In the genomic region with DNA sequence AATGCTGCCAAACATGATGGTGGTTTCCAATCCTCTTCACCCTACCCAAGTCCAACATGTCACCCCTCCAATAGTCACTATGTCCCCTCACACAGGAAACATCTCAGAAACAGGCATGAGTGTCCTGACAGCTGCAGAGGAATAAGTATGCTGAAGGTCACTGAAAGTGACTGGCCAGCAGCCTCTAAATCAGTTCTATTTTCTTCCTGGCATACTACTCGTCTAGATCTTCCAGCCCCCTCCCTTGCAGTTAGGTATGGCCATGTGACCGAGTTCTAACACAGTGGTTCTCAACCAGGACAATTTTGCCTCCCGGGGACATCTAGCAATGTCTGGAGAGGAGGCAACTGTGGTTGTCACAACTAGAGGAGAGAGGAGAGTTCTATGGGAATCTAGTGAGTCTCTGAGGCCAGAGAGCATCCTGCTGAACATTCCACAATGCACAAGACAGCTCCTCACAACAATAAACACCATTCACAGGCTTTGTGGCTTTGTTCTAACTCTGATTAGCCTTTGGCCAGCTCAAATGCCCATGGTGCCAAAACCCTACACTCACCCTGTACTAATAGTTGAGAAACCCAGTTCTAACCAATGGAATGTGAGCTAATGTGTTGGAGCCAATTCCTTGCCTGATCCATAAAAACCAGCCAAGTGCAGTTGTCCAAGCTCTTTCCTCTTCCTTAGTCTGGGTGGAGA, we compare ENCODE assay signal across 14 cellular contexts. TPM values are rescaled to one million over a fixed set of nuclear protein-coding genes. Genes with fewer than 3 reads are reported as not detected.
DNase-seq lines count a peak whose midpoint lies in the region; ATAC-seq, FAIRE-seq and TF ChIP-seq lines count a peak whose summit lies in the region.
"Had no signal": no experiment of that assay in that cellular context is flagged by ENCODE, and none has a peak within 500 bp of the region (broad histone marks: within the 10 kb centered on the region; RNA-seq: fewer than 3 reads in every experiment).

No MANE protein-coding gene starts in this region.

- WGBS in heart left ventricle, 4 donors, result 34 to 39% (median 37%) methylated on average over 3 of the region's 3 CpGs

- H3K79me2 ChIP-seq in astrocyte (ENCODE audit: insufficient read depth, low read length), result no peaks in the 10 kb centered on the region

- H3K27me3 ChIP-seq in astrocyte (ENCODE audit: insufficient read depth, low read length), result peaks cover 3% of the 10 kb centered on the region
- H3K27me3 ChIP-seq in heart left ventricle, result no peaks in the 10 kb centered on the region
- no peaks in the 10 kb centered on the region for H3K27me3 ChIP-seq in Caco-2 (replicated peaks; ENCODE audit: control insufficient read depth, insufficient read depth, low read length)
- H3K27me3 ChIP-seq: BE2C had no signal

- POLR2A ChIA-PET in Caco-2 (lab: Charles Lee), result no interaction called here

- H3K27ac Mint-ChIP-seq in astrocyte (ENCODE audit: unreplicated experiment) (no peak overlapping the region), Caco-2 (ENCODE audit: unreplicated experiment) (no peak overlapping the region)
- H3K27ac Mint-ChIP-seq: memory B cell; T-helper 2 cell treated with Interferon-gamma antibody and Interleukin-4, amounts not matched to agents 5 μg/mL and 100 μg/mL, for 36 hours had no signal

- ATAC-seq in heart left ventricle, result peak; percentile 36 to 72 (median 49)

- TF ChIP-seq CTCF in astrocyte (IDR thresholded peaks at IDR 0.05; ENCODE audit: insufficient read depth, low read depth, low read length), result no peak
- no peak for TF ChIP-seq CTCF in heart left ventricle (IDR thresholded peaks at IDR 0.05)
- no peak for TF ChIP-seq CTCF in Caco-2 (IDR thresholded peaks at IDR 0.05; ENCODE audit: insufficient read depth in 1 of 2, low read depth in 1 of 2, low read length in 1 of 2, severe bottlenecking in 1 of 2, unreplicated experiment in 1 of 2)

- H3K4me1 ChIP-seq in astrocyte (ENCODE audit: insufficient read depth, low read length), result no peaks in the 10 kb centered on the region
- peaks cover 0 to 12% (median 1%) of the 10 kb centered on the region in 12 donors for H3K4me1 ChIP-seq in heart left ventricle
- no peaks in the 10 kb centered on the region for H3K4me1 ChIP-seq in Caco-2
- H3K4me1 ChIP-seq: BE2C had no signal

- H3K4me2 ChIP-seq in astrocyte (ENCODE audit: low read length), result no peak overlapping the region

- CTCF ChIA-PET in Caco-2 (lab: Charles Lee), result interaction anchor here (0.6 kb wide), 1 partner anchor 241 kb away, joined by 3 read pairs; no protein-coding TSS in a partner anchor

- H3K4me1 Mint-ChIP-seq in astrocyte (ENCODE audit: low read depth, unreplicated experiment) (no peaks in the 10 kb centered on the region), Caco-2 (ENCODE audit: low read depth, unreplicated experiment) (no peaks in the 10 kb centered on the region)
- H3K4me1 Mint-ChIP-seq: memory B cell had no signal

- peaks cover 4% of the 10 kb centered on the region for H3K36me3 Mint-ChIP-seq in astrocyte (ENCODE audit: low read depth, unreplicated experiment)
- H3K36me3 Mint-ChIP-seq in Caco-2 (ENCODE audit: insufficient read depth, unreplicated experiment), result no peaks in the 10 kb centered on the region
- H3K36me3 Mint-ChIP-seq: memory B cell had no signal

- H3K27me3 Mint-ChIP-seq in astrocyte (ENCODE audit: low read depth, unreplicated experiment) (peaks cover 15% of the 10 kb centered on the region), Caco-2 (ENCODE audit: insufficient read depth, unreplicated experiment) (no peaks in the 10 kb centered on the region)

- H3K9me3 ChIP-seq in astrocyte (ENCODE audit: insufficient read depth, low read depth, low read length), result peaks cover 2% of the 10 kb centered on the region
- peaks cover 0 to 9% (median 5%) of the 10 kb centered on the region in 12 donors for H3K9me3 ChIP-seq in heart left ventricle
- H3K9me3 ChIP-seq in Caco-2, result peaks cover 7% of the 10 kb centered on the region
- H3K9me3 ChIP-seq: BE2C had no signal

- H3K4me3 Mint-ChIP-seq in astrocyte (ENCODE audit: unreplicated experiment), result no peak overlapping the region
- H3K4me3 Mint-ChIP-seq in Caco-2 (ENCODE audit: unreplicated experiment), result no peak overlapping the region
- H3K4me3 Mint-ChIP-seq: memory B cell; T-helper 2 cell treated with Interferon-gamma antibody and Interleukin-4, amounts not matched to agents 5 μg/mL and 100 μg/mL, for 36 hours had no signal

- no peak overlapping the region for H3K9ac ChIP-seq in astrocyte (ENCODE audit: low read length)

- no peak for TF ChIP-seq POLR2A in heart left ventricle (IDR thresholded peaks at IDR 0.05)

- no peaks in the 10 kb centered on the region for H4K20me1 ChIP-seq in astrocyte (ENCODE audit: insufficient read depth, low read length)

- H3K27ac ChIP-seq in astrocyte (ENCODE audit: low read depth, low read length) (no peak overlapping the region), heart left ventricle (peak overlapping the region in 1 of 12 donors; percentile 2)

- H2AFZ ChIP-seq in astrocyte (ENCODE audit: low read depth, low read length), result no peak overlapping the region

- DNase-seq in EH (ENCODE audit: low read depth) (peak; percentile 57), astrocyte (ENCODE audit: low read depth) (peak; percentile 85), heart left ventricle (peak in 1 of 5 donors; percentile 16), pons (ENCODE audit: low spot score) (peak; percentile 91), MV-4-11 (lab: John Stamatoyannopoulos, UW) (no peak), A172 (ENCODE audit: low spot score) (no peak), NCI-H1930 (lab: John Stamatoyannopoulos, UW) (no peak), Caco-2 (no peak)
- DNase-seq: activated CD4-positive, alpha-beta T cell treated with anti-CD3 and anti-CD28 coated beads, Interleukin-2, amount 50 U/mL, for 1 hour; BE2C had no signal

- FAIRE-seq in astrocyte (lab: Jason Lieb, UNC), result peak; percentile 85
- FAIRE-seq: endometrium, HTR-8/SVneo had no signal

- H3K36me3 ChIP-seq in astrocyte (ENCODE audit: insufficient read depth, low read length), result no peaks in the 10 kb centered on the region
- H3K36me3 ChIP-seq in heart left ventricle, result no peaks in the 10 kb centered on the region
- H3K36me3 ChIP-seq in Caco-2 (ENCODE audit: control insufficient read depth, insufficient read depth, low read length), result no peaks in the 10 kb centered on the region
- H3K36me3 ChIP-seq: BE2C had no signal

- peaks cover 8% of the 10 kb centered on the region for H3K9me3 Mint-ChIP-seq in astrocyte (ENCODE audit: unreplicated experiment)
- H3K9me3 Mint-ChIP-seq in Caco-2 (ENCODE audit: unreplicated experiment), result peaks cover 10% of the 10 kb centered on the region

- no TSS peak for BruUV-seq in Caco-2 (replicated peaks; lab: Mats Ljungman, UMichigan)

- H3K4me3 ChIP-seq in astrocyte (ENCODE audit: insufficient read depth, low read depth, low read length) (no peak overlapping the region), heart left ventricle (no peak overlapping the region), Caco-2 (ENCODE audit: low read depth, low read length) (no peak overlapping the region)

- intact Hi-C loops in heart left ventricle (cut with DNase I), result loop anchor here in 1 of 10 donors (10.0 kb wide), 1 partner anchor 125 kb away; no protein-coding TSS in a partner anchor
- intact Hi-C loops in Caco-2 (cut with micrococcal nuclease; ENCODE audit: unreplicated experiment), result no loop called here

RNA-seq across cellular contexts. Expression of gene ID2, which starts 12.6 kb away (rescaled TPM):
- total RNA-seq in astrocyte, result 7.7 and 13.6 TPM in 2 replicates
- 100 to 1,000 TPM in 1 of 9 donors, 10 to 100 TPM in 8; 17.3 to 121 (median 25.5) TPM for total RNA-seq in heart left ventricle
- polyA plus RNA-seq in heart left ventricle, result 10 to 100 TPM; 44.9 to 92.0 TPM
- total RNA-seq in A172 (2014; rRNA removed; shearing (Covaris generic)), result 63.8 and 98.8 TPM in 2 replicates
- total RNA-seq in Caco-2 (2022), result 90.9 and 101 TPM in 2 replicates

Comparison
In these comparisons a context has a peak if more than half of its experiments do, and no peak if none do; other contexts are left out.
1. DNase-seq: peak in EH (single experiment), astrocyte (single experiment) and pons (single experiment); none in MV-4-11 (single experiment), A172 (single experiment), NCI-H1930 (0 of 2) and Caco-2 (0 of 2).